In the genomic region with DNA sequence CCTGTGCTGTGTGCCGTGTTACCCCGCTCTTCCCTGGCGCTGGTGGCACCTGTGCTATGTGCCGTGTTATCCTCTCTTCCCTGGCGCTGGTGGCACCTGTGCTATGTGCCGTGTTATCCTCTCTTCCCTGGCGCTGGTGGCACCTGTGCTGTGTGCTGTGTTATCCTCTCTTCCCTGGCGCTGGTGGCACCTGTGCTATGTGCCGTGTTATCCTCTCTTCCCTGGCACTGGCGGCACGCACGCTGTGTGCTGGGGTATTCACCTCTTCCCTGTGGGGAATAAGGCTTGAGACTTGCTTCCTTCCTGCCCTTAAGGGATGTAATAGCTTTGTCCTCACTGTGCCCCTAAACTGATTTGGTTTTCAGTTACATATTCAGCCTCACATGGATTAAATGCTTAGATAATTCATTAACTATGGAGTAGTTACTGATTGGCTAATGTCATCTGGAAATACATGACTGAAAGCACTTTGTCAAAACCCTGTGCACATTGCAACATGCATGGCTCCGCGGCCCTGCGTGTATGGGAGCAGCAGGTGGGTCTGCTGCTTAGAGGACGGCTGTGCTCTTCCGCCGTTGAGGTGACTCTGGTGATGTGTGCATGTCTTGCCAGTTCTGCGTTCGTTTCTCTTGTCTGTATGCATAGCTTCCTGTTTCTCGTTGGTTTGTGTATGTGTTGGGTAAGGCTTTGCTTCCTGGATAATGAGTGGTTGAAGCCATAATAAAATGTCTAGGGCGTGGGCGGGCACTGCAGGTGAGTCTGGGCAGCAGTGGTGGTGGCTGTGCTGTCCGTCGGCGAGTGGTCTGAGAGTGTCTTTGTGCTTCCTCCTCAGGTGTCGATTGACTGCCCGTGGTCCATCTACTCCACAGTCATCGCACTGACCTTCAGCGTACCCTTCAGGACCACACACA, we compare ENCODE assay signal across 10 cellular contexts. TPM values are rescaled to one million over a fixed set of nuclear protein-coding genes. Genes with fewer than 3 reads are reported as not detected.
DNase-seq lines count a peak whose midpoint lies in the region; ATAC-seq, FAIRE-seq and TF ChIP-seq lines count a peak whose summit lies in the region.
"Had no signal": no experiment of that assay in that cellular context is flagged by ENCODE, and none has a peak within 500 bp of the region (broad histone marks: within the 10 kb centered on the region; RNA-seq: fewer than 3 reads in every experiment).

No MANE protein-coding gene starts in this region.

- H3K4me3 Mint-ChIP-seq in dendritic cell treated with granulocyte-macrophage colony-stimulating factor and Interleukin-4, amounts not matched to agents 40 ng/mL and 50 ng/mL, for 4 days = no peak overlapping the region

- H3K27me3 ChIP-seq in Peyer's patch = no peaks in the 10 kb centered on the region

- peak; percentile 60 to 72 for TF ChIP-seq POLR2A in Peyer's patch (IDR thresholded peaks at IDR 0.05)

- ATAC-seq in GM21423 (IDR thresholded peaks at IDR 0.05; ENCODE audit: unreplicated experiment) = peak; percentile 61

- H3K27ac Mint-ChIP-seq in dendritic cell treated with granulocyte-macrophage colony-stimulating factor and Interleukin-4, amounts not matched to agents 40 ng/mL and 50 ng/mL, for 4 days = peak overlapping the region; percentile 37

- peaks cover 8 to 62% (median 18%) of the 10 kb centered on the region in 4 donors for H3K4me1 ChIP-seq in Peyer's patch

- peaks cover 0 to 61% (median 0%) of the 10 kb centered on the region in 3 donors for H3K36me3 ChIP-seq in Peyer's patch

- H3K4me1 Mint-ChIP-seq in dendritic cell treated with granulocyte-macrophage colony-stimulating factor and Interleukin-4, amounts not matched to agents 40 ng/mL and 50 ng/mL, for 4 days (ENCODE audit: low read depth) = peaks cover 40% of the 10 kb centered on the region

- DNase-seq in Peyer's patch (peak; percentile 72 to 84 (median 78)), NCI-H187 (lab: John Stamatoyannopoulos, UW) (no peak), frontal cortex (ENCODE audit: low spot score in 2 of 2) (no peak), HPDE6-E6E7 (ENCODE audit: extremely low spot score) (no peak), NCI-H1105 treated with DMSO at 0.1 percent for 48 hours (lab: John Stamatoyannopoulos, UW) (no peak)
- DNase-seq in stimulated activated CD8-positive, alpha-beta memory T cell treated with anti-CD3 and anti-CD28 coated beads, Interleukin-4, amount 100 ng/mL, for 48 hours = peak; percentile 37
- DNase-seq: IMR-90, trophoblast cell had no signal

- H3K4me3 ChIP-seq in Peyer's patch = peak overlapping the region in 2 of 4 donors; percentile 37 to 40

- no peaks in the 10 kb centered on the region for H3K9me3 ChIP-seq in Peyer's patch

- intact Hi-C loops in dendritic cell treated with granulocyte-macrophage colony-stimulating factor and Interleukin-4, amounts not matched to agents 40 ng/mL and 50 ng/mL, for 4 days (cut with micrococcal nuclease) = no loop called here

- H3K27ac ChIP-seq in Peyer's patch = peak overlapping the region; percentile 78 to 94 (median 84)

- peaks cover 100% of the 10 kb centered on the region for H3K36me3 Mint-ChIP-seq in dendritic cell treated with granulocyte-macrophage colony-stimulating factor and Interleukin-4, amounts not matched to agents 40 ng/mL and 50 ng/mL, for 4 days (ENCODE audit: low read depth)

- no peaks in the 10 kb centered on the region for H3K9me3 Mint-ChIP-seq in dendritic cell treated with granulocyte-macrophage colony-stimulating factor and Interleukin-4, amounts not matched to agents 40 ng/mL and 50 ng/mL, for 4 days

- no peaks in the 10 kb centered on the region for H3K27me3 Mint-ChIP-seq in dendritic cell treated with granulocyte-macrophage colony-stimulating factor and Interleukin-4, amounts not matched to agents 40 ng/mL and 50 ng/mL, for 4 days

- TF ChIP-seq CTCF in Peyer's patch (IDR thresholded peaks at IDR 0.05) = no peak

- FAIRE-seq in frontal cortex (lab: Jason Lieb, UNC) = no peak

RNA-seq across cellular contexts. Expression of a gene that starts 17.9 kb away (rescaled TPM):
- 10 to 100 TPM in 2 of 4 donors, 1 to 10 TPM in 2; 5.6 to 63.5 (median 10.6) TPM for total RNA-seq in Peyer's patch
- total RNA-seq in frontal cortex = 7.3 TPM

RNA-seq across cellular contexts. Expression of a gene that starts 44.2 kb away (rescaled TPM):
- 10 to 100 TPM; 16.5 to 42.9 (median 23.0) TPM for total RNA-seq in Peyer's patch
- 28.1 TPM for total RNA-seq in frontal cortex

Comparison
In these comparisons a context has a peak if more than half of its experiments do, and no peak if none do; other contexts are left out.
1. DNase-seq: peak in Peyer's patch (3 of 3) and stimulated activated CD8-positive, alpha-beta memory T cell treated with anti-CD3 and anti-CD28 coated beads, Interleukin-4, amount 100 ng/mL, for 48 hours (single experiment); none in NCI-H187 (0 of 2), frontal cortex (0 of 2), HPDE6-E6E7 (single experiment) and NCI-H1105 treated with DMSO at 0.1 percent for 48 hours (single experiment).